1 cellular context compared by ENCODE assay signal in the genomic region with DNA sequence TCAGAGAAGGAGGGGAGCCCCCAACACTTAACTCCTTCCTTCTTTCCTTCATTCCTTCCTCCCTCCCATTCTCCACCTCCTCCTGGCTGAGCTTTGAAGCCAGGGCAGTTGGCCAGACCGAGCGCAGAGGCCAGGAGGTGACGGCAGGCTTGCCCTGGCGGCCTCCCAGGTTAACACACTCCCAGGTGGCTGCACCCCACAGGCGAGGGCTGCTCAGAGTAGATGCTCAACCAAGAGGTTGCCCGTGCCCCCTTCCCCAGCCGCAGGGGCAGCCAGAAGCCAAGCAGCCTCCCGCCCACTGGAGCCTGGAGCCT.
TF ChIP-seq lines count a peak whose summit lies in the region.

No MANE protein-coding gene starts in this region.

TF ChIP-seq in HepG2, 621 proteins besides CTCF, POLR2A, EP300 and RAD21:
- TF ChIP-seq, protein P1, sequence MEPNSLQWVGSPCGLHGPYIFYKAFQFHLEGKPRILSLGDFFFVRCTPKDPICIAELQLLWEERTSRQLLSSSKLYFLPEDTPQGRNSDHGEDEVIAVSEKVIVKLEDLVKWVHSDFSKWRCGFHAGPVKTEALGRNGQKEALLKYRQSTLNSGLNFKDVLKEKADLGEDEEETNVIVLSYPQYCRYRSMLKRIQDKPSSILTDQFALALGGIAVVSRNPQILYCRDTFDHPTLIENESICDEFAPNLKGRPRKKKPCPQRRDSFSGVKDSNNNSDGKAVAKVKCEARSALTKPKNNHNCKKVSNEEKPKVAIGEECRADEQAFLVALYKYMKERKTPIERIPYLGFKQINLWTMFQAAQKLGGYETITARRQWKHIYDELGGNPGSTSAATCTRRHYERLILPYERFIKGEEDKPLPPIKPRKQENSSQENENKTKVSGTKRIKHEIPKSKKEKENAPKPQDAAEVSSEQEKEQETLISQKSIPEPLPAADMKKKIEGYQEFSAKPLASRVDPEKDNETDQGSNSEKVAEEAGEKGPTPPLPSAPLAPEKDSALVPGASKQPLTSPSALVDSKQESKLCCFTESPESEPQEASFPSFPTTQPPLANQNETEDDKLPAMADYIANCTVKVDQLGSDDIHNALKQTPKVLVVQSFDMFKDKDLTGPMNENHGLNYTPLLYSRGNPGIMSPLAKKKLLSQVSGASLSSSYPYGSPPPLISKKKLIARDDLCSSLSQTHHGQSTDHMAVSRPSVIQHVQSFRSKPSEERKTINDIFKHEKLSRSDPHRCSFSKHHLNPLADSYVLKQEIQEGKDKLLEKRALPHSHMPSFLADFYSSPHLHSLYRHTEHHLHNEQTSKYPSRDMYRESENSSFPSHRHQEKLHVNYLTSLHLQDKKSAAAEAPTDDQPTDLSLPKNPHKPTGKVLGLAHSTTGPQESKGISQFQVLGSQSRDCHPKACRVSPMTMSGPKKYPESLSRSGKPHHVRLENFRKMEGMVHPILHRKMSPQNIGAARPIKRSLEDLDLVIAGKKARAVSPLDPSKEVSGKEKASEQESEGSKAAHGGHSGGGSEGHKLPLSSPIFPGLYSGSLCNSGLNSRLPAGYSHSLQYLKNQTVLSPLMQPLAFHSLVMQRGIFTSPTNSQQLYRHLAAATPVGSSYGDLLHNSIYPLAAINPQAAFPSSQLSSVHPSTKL (CRISPR knock-in tag; IDR thresholded peaks at IDR 0.05), result 0 out of 2 replicates have a peak, but pooled peaks have one; percentile 13
- TF ChIP-seq ZNF180 (CRISPR knock-in tag; IDR thresholded peaks at IDR 0.05; ENCODE audit: borderline replicate concordance, low read depth), result no peak
- TF ChIP-seq FOXA3 (CRISPR knock-in tag; IDR thresholded peaks at IDR 0.05), result no peak
- TF ChIP-seq TEAD3 (CRISPR knock-in tag; optimal IDR thresholded peaks at IDR 0.05; ENCODE audit: borderline replicate concordance), result peak; percentile 25
- TF ChIP-seq IRF2 (CRISPR knock-in tag; IDR thresholded peaks at IDR 0.05), result 0 out of 2 replicates have a peak, but pooled peaks have one; percentile 27
- TF ChIP-seq RFXAP (CRISPR knock-in tag; IDR thresholded peaks at IDR 0.05; ENCODE audit: borderline replicate concordance), result no peak
- TF ChIP-seq ZNF547 (CRISPR knock-in tag; IDR thresholded peaks at IDR 0.05), result 0 out of 2 replicates have a peak, but pooled peaks have one; percentile 25
- TF ChIP-seq TEAD2 (CRISPR knock-in tag; IDR thresholded peaks at IDR 0.05), result no peak
- TF ChIP-seq SOX6 (IDR thresholded peaks at IDR 0.05), result no peak
- TF ChIP-seq SOX6 (CRISPR knock-in tag; IDR thresholded peaks at IDR 0.05), result no peak
- TF ChIP-seq, protein P2, sequence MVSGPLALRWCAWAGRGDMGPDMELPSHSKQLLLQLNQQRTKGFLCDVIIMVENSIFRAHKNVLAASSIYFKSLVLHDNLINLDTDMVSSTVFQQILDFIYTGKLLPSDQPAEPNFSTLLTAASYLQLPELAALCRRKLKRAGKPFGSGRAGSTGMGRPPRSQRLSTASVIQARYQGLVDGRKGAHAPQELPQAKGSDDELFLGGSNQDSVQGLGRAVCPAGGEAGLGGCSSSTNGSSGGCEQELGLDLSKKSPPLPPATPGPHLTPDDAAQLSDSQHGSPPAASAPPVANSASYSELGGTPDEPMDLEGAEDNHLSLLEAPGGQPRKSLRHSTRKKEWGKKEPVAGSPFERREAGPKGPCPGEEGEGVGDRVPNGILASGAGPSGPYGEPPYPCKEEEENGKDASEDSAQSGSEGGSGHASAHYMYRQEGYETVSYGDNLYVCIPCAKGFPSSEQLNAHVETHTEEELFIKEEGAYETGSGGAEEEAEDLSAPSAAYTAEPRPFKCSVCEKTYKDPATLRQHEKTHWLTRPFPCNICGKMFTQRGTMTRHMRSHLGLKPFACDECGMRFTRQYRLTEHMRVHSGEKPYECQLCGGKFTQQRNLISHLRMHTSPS (CRISPR knock-in tag; IDR thresholded peaks at IDR 0.05; ENCODE audit: low read depth), result peak; percentile 34; the same call in 1 of the 2 replicates
- 0 out of 2 replicates have a peak, but pooled peaks have one; percentile 34 for TF ChIP-seq RELA (CRISPR knock-in tag; IDR thresholded peaks at IDR 0.05)
- TF ChIP-seq ZNF614 (CRISPR knock-in tag; IDR thresholded peaks at IDR 0.05; ENCODE audit: borderline replicate concordance), result 0 out of 2 replicates have a peak, but pooled peaks have one; percentile 32
- 0 out of 2 replicates have a peak, but pooled peaks have one; percentile 28 for TF ChIP-seq ZFX (CRISPR knock-in tag; IDR thresholded peaks at IDR 0.05; ENCODE audit: low read depth)
- TF ChIP-seq LCORL (IDR thresholded peaks at IDR 0.05), result no peak
- TF ChIP-seq LCORL (CRISPR knock-in tag; IDR thresholded peaks at IDR 0.05), result 0 out of 2 replicates have a peak, but pooled peaks have one; percentile 36
- TF ChIP-seq AHR (CRISPR knock-in tag; IDR thresholded peaks at IDR 0.05), result peak; percentile 55; the same call in 1 of the 2 replicates
- no peak for TF ChIP-seq MEF2D (CRISPR knock-in tag; IDR thresholded peaks at IDR 0.05)
- no peak for TF ChIP-seq FOXA1 (IDR thresholded peaks at IDR 0.05)
- 0 out of 2 replicates have a peak, but pooled peaks have one; percentile 16 for TF ChIP-seq FOXA1 (CRISPR knock-in tag; IDR thresholded peaks at IDR 0.05)
- 0 out of 2 replicates have a peak, but pooled peaks have one; percentile 16 for TF ChIP-seq ZBTB38 (CRISPR knock-in tag; IDR thresholded peaks at IDR 0.05)
- TF ChIP-seq FOXC1 (CRISPR knock-in tag; IDR thresholded peaks at IDR 0.05; ENCODE audit: borderline replicate concordance), result no peak
- TF ChIP-seq, protein P3, sequence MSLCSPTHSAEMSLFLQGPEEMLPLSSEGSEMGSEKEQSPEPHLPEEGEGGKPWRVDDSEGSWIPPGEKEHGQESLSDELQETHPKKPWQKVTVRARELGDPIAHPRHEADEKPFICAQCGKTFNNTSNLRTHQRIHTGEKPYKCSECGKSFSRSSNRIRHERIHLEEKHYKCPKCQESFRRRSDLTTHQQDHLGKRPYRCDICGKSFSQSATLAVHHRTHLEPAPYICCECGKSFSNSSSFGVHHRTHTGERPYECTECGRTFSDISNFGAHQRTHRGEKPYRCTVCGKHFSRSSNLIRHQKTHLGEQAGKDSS (CRISPR knock-in tag; IDR thresholded peaks at IDR 0.05; ENCODE audit: borderline replicate concordance, low read depth), result peak; percentile 17; the same call in 1 of the 2 replicates
- peak; percentile 44; the same call in 1 of the 2 replicates for TF ChIP-seq TBP (CRISPR knock-in tag; IDR thresholded peaks at IDR 0.05)
- TF ChIP-seq ASH2L (IDR thresholded peaks at IDR 0.05; ENCODE audit: insufficient read length, low read depth, low read length), result peak; percentile 20
- peak; percentile 30; the same call in 1 of the 2 replicates for TF ChIP-seq RXRA (CRISPR knock-in tag; IDR thresholded peaks at IDR 0.05)
- no peak for TF ChIP-seq ZNF589 (CRISPR knock-in tag; conservative IDR thresholded peaks at IDR 0.05)
- no peak for TF ChIP-seq KDM6A (CRISPR knock-in tag; IDR thresholded peaks at IDR 0.05; ENCODE audit: low read depth)
- peak; percentile 38; the same call in 1 of the 2 replicates for TF ChIP-seq SPEN (CRISPR knock-in tag; IDR thresholded peaks at IDR 0.05; ENCODE audit: low read depth)
- 0 out of 2 replicates have a peak, but pooled peaks have one; percentile 49 for TF ChIP-seq ZNF235 (CRISPR knock-in tag; IDR thresholded peaks at IDR 0.05; ENCODE audit: borderline replicate concordance)
- TF ChIP-seq HNRNPL (IDR thresholded peaks at IDR 0.05; ENCODE audit: low read depth, low read length), result peak; percentile 68; the same call in 1 of the 2 replicates
- peak; percentile 25; the same call in 1 of the 2 replicates for TF ChIP-seq MEIS2 (CRISPR knock-in tag; IDR thresholded peaks at IDR 0.05)
- TF ChIP-seq, protein P4, sequence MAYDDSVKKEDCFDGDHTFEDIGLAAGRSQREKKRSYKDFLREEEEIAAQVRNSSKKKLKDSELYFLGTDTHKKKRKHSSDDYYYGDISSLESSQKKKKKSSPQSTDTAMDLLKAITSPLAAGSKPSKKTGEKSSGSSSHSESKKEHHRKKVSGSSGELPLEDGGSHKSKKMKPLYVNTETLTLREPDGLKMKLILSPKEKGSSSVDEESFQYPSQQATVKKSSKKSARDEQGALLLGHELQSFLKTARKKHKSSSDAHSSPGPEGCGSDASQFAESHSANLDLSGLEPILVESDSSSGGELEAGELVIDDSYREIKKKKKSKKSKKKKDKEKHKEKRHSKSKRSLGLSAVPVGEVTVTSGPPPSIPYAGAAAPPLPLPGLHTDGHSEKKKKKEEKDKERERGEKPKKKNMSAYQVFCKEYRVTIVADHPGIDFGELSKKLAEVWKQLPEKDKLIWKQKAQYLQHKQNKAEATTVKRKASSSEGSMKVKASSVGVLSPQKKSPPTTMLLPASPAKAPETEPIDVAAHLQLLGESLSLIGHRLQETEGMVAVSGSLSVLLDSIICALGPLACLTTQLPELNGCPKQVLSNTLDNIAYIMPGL (CRISPR knock-in tag; IDR thresholded peaks at IDR 0.05; ENCODE audit: borderline replicate concordance in 1 of 2, low read depth in 1 of 2), result 0 out of 4 replicates have a peak, but pooled peaks of 1 of the 2 experiments have one; percentile 30
- 0 out of 2 replicates have a peak, but pooled peaks have one; percentile 29 for TF ChIP-seq KDM5B (CRISPR knock-in tag; IDR thresholded peaks at IDR 0.05; ENCODE audit: borderline replicate concordance)
- TF ChIP-seq ZNF205 (CRISPR knock-in tag; IDR thresholded peaks at IDR 0.05), result 0 out of 2 replicates have a peak, but pooled peaks have one; percentile 35
- peak; percentile 51; the same call in 1 of the 2 replicates for TF ChIP-seq KDM2A (CRISPR knock-in tag; IDR thresholded peaks at IDR 0.05; ENCODE audit: borderline replicate concordance, low read depth)
- TF ChIP-seq KMT2A (CRISPR knock-in tag; IDR thresholded peaks at IDR 0.05), result 0 out of 2 replicates have a peak, but pooled peaks have one; percentile 23
- 0 out of 2 replicates have a peak, but pooled peaks have one; percentile 2 for TF ChIP-seq NFKB2 (CRISPR knock-in tag; IDR thresholded peaks at IDR 0.05; ENCODE audit: borderline replicate concordance)
- TF ChIP-seq SP1 (IDR thresholded peaks at IDR 0.05), result no peak
- 0 out of 2 replicates have a peak, but pooled peaks have one; percentile 23 for TF ChIP-seq SP1 (CRISPR knock-in tag; IDR thresholded peaks at IDR 0.05)
